19 cellular contexts compared by ENCODE assay signal in genomic region chr2:168528469-168528868, GRCh38.
DNase-seq lines count a peak whose midpoint lies in the region; ATAC-seq, FAIRE-seq and TF ChIP-seq lines count a peak whose summit lies in the region.
"Had no signal": no experiment of that assay in that cellular context is flagged by ENCODE, and none has a peak within 500 bp of the region (broad histone marks: within the 10 kb centered on the region; RNA-seq: fewer than 3 reads in every experiment).

No MANE protein-coding gene starts in this region.

- H3K36me3 ChIP-seq in bronchial epithelial cell (ENCODE audit: control insufficient read depth, insufficient read depth, low read length) (no peaks in the 10 kb centered on the region), mesendoderm (ENCODE audit: control insufficient read depth, insufficient read depth, low read length) (no peaks in the 10 kb centered on the region)
- H3K36me3 ChIP-seq: brain microvascular endothelial cell, thoracic aorta had no signal

- H3K27ac ChIP-seq in A549 (peak overlapping the region; percentile 34 to 70; a peak in 3 of 6 replicates), mesendoderm (ENCODE audit: low read depth, low read length) (no peak overlapping the region)
- H3K27ac ChIP-seq: brain microvascular endothelial cell, thoracic aorta had no signal

- DNase-seq in A549 (ENCODE audit: low read depth in 1 of 2, low spot score in 1 of 2): peak in 1 of 2 experiments; percentile 7
- peak; percentile 50 for DNase-seq in GM03348 (ENCODE audit: low spot score)
- DNase-seq in bronchial epithelial cell (ENCODE audit: low read depth): peak; percentile 40
- DNase-seq in mesendoderm: no peak
- no peak for DNase-seq in NCI-H1436 (lab: John Stamatoyannopoulos, UW)
- DNase-seq in DMS53 treated with DMSO at 0.1 percent for 48 hours (lab: John Stamatoyannopoulos, UW; ENCODE audit: unreplicated experiment): no peak
- DNase-seq in NCI-H2081 treated with DMSO at 0.1 percent for 48 hours (lab: John Stamatoyannopoulos, UW): no peak
- DNase-seq in activated naive CD4-positive, alpha-beta T cell (lab: John Stamatoyannopoulos, UW): no peak
- DNase-seq: activated CD8-positive, alpha-beta memory T cell treated with anti-CD3 and anti-CD28 coated beads, Interleukin-2, amount 50 U/mL, for 4 hours; activated naive CD4-positive, alpha-beta T cell treated with anti-CD3 and anti-CD28 coated beads, Interleukin-2, amount 10 ng/mL, durations not matched to agents 7 days and 5 days; brain microvascular endothelial cell; DMS 273 treated with DMSO at 0.1 percent for 48 hours; effector memory CD4-positive, alpha-beta T cell; head of caudate nucleus; kidney glomerular epithelial cell; NCI-H2029; NCI-H526 treated with DMSO at 0.1 percent for 48 hours had no signal

- FAIRE-seq in A549 (lab: Jason Lieb, UNC) (no peak), bronchial epithelial cell (lab: Jason Lieb, UNC) (no peak)

- H4K5ac ChIP-seq in mesendoderm (ENCODE audit: low read length): no peak overlapping the region

- H3K56ac ChIP-seq in mesendoderm (ENCODE audit: low read length): no peak overlapping the region

- no peak overlapping the region for H2AK5ac ChIP-seq in mesendoderm (ENCODE audit: low read length)

- no peak for TF ChIP-seq CTCF in A549 (IDR thresholded peaks at IDR 0.05)
- TF ChIP-seq CTCF in bronchial epithelial cell (IDR thresholded peaks at IDR 0.05; ENCODE audit: insufficient read depth, low read length, severe bottlenecking): no peak

- no peak overlapping the region for H2BK120ac ChIP-seq in mesendoderm (ENCODE audit: low read depth, low read length)

- POLR2A ChIA-PET in A549 (lab: Yijun Ruan, JAX): no interaction called here

- no peaks in the 10 kb centered on the region for H3K9me3 ChIP-seq in A549
- H3K9me3 ChIP-seq: thoracic aorta had no signal

- H3K27me3 ChIP-seq in bronchial epithelial cell (ENCODE audit: control insufficient read depth, insufficient read depth, low read length) (no peaks in the 10 kb centered on the region), mesendoderm (ENCODE audit: insufficient read depth, low read length, poor library complexity) (no peaks in the 10 kb centered on the region)
- H3K27me3 ChIP-seq: brain microvascular endothelial cell had no signal

- ATAC-seq in A549: peak in 1 of 2 experiments; percentile 44; a peak in 2 of 6 replicates
- ATAC-seq: activated CD4-positive, CD25-positive, alpha-beta regulatory T cell treated with anti-CD3 and anti-CD28 coated beads, Interleukin-2, amount 50 U/mL, for 24 hours had no signal

- H3K4me1 ChIP-seq in A549: peaks cover 42% of the 10 kb centered on the region; the same call in 2 of the 3 replicates
- H3K4me1 ChIP-seq in mesendoderm (ENCODE audit: control insufficient read depth, low read depth, low read length): peaks cover 8% of the 10 kb centered on the region

- TF ChIP-seq EP300 in A549 (IDR thresholded peaks at IDR 0.05): no peak

- peaks cover 20% of the 10 kb centered on the region for H3K79me2 ChIP-seq in mesendoderm (ENCODE audit: control insufficient read depth, insufficient read depth, low read length)

- H3K9ac ChIP-seq in mesendoderm (ENCODE audit: low read length): no peak overlapping the region

- TF ChIP-seq RAD21 in A549 (conservative IDR thresholded peaks at IDR 0.05 in 1 of 2, IDR thresholded peaks at IDR 0.05 in 1 of 2): no peak

- H3K23ac ChIP-seq in mesendoderm (ENCODE audit: low read length): no peak overlapping the region

- TF ChIP-seq POLR2A in A549 (IDR thresholded peaks at IDR 0.05; ENCODE audit: low read length): no peak

- H3K79me1 ChIP-seq in mesendoderm (ENCODE audit: low read length): peaks cover 15% of the 10 kb centered on the region

- no peak overlapping the region for H4K8ac ChIP-seq in mesendoderm (ENCODE audit: low read depth, low read length)

- peak overlapping the region; percentile 41 for H3K18ac ChIP-seq in mesendoderm (ENCODE audit: low read length)

- CTCF ChIA-PET in A549 (lab: Yijun Ruan, JAX): no interaction called here

- H3K4me2 ChIP-seq in A549 (peak overlapping the region; percentile 36; the same call in 2 of the 3 replicates), mesendoderm (ENCODE audit: low read length) (no peak overlapping the region)

- no peak overlapping the region for H2BK15ac ChIP-seq in mesendoderm (replicated peaks; ENCODE audit: low read depth)

- H3K4ac ChIP-seq in mesendoderm (ENCODE audit: low read depth, low read length): no peak overlapping the region

- no peak overlapping the region for H2BK5ac ChIP-seq in mesendoderm (ENCODE audit: low read length)

- no peak overlapping the region for H3K4me3 ChIP-seq in A549
- no peak overlapping the region for H3K4me3 ChIP-seq in bronchial epithelial cell (ENCODE audit: low read depth, low read length)
- H3K4me3 ChIP-seq in mesendoderm (ENCODE audit: low read length): no peak overlapping the region
- H3K4me3 ChIP-seq: thoracic aorta had no signal

TF ChIP-seq in A549, 52 proteins besides CTCF, POLR2A, EP300 and RAD21:
- no peak for TF ChIP-seq CBX2 (IDR thresholded peaks at IDR 0.05; ENCODE audit: borderline replicate concordance, low read depth)
- TF ChIP-seq BCL3 (IDR thresholded peaks at IDR 0.05): no peak

Comparison
In these comparisons a context has a peak if more than half of its experiments do, and no peak if none do; other contexts are left out.
1. DNase-seq: peak in GM03348 (single experiment) and bronchial epithelial cell (single experiment); none in mesendoderm (single experiment), NCI-H1436 (single experiment), DMS53 treated with DMSO at 0.1 percent for 48 hours (single experiment), NCI-H2081 treated with DMSO at 0.1 percent for 48 hours (single experiment) and activated naive CD4-positive, alpha-beta T cell (0 of 4).